In genomic region chrX:52277666-52278065, GRCh38 we compare ENCODE assay signal across 24 cellular contexts.
"Had no signal": no experiment of that assay in that cellular context is flagged by ENCODE, and none has a peak within 500 bp of the region (broad histone marks: within the 10 kb centered on the region; RNA-seq: fewer than 3 reads in every experiment).

No MANE protein-coding gene starts in this region.

- H3K36me3 ChIP-seq: cardiac muscle cell had no signal

- H3K4me3 Mint-ChIP-seq: activated CD8-positive, alpha-beta memory T cell treated with anti-CD3 and anti-CD28 coated beads, Interleukin-2, amount 10 ng/mL, durations not matched to agents 7 days and 5 days; activated naive CD4-positive, alpha-beta T cell treated with anti-CD3 and anti-CD28 coated beads for 36 hours; activated naive CD8-positive, alpha-beta T cell; activated T-helper 17 cell treated with anti-CD3 and anti-CD28 coated beads, Interleukin-2, amount 50 U/mL, for 72 hours; brain; T-helper 17 cell; WTC11 had no signal

- H3K27me3 ChIP-seq: cardiac muscle cell had no signal

- H3K36me3 Mint-ChIP-seq: activated CD8-positive, alpha-beta memory T cell treated with anti-CD3 and anti-CD28 coated beads, Interleukin-2, amount 10 ng/mL, durations not matched to agents 7 days and 5 days; activated naive CD8-positive, alpha-beta T cell; brain had no signal

- H3K27ac ChIP-seq: cardiac muscle cell had no signal

- H3K4me1 Mint-ChIP-seq: activated CD8-positive, alpha-beta memory T cell treated with anti-CD3 and anti-CD28 coated beads, Interleukin-2, amount 10 ng/mL, durations not matched to agents 7 days and 5 days; activated T-helper 17 cell treated with anti-CD3 and anti-CD28 coated beads, Interleukin-2, amount 50 U/mL, for 72 hours; brain; T-helper 17 cell had no signal

- H3K27ac Mint-ChIP-seq: activated CD8-positive, alpha-beta memory T cell treated with anti-CD3 and anti-CD28 coated beads, Interleukin-2, amount 10 ng/mL, durations not matched to agents 7 days and 5 days; activated naive CD4-positive, alpha-beta T cell treated with anti-CD3 and anti-CD28 coated beads for 36 hours; activated naive CD8-positive, alpha-beta T cell; activated T-helper 17 cell treated with anti-CD3 and anti-CD28 coated beads, Interleukin-2, amount 50 U/mL, for 72 hours; brain; T-helper 17 cell; WTC11 had no signal

- DNase-seq: activated CD4-positive, alpha-beta T cell treated with anti-CD3 and anti-CD28 coated beads for 48 hours; activated CD4-positive, alpha-beta T cell treated with anti-CD3 and anti-CD28 coated beads, Interleukin-2, amount 50 U/mL, for 4 hours; activated CD4-positive, CD25-positive, alpha-beta regulatory T cell treated with anti-CD3 and anti-CD28 coated beads, Interleukin-2, amount 50 U/mL, for 72 hours; activated CD8-positive, alpha-beta memory T cell treated with anti-CD3 and anti-CD28 coated beads, Interleukin-2, amount 10 ng/mL, durations not matched to agents 7 days and 5 days; activated gamma-delta T cell; activated naive CD4-positive, alpha-beta T cell treated with anti-CD3 and anti-CD28 coated beads for 36 hours; activated T-cell treated with anti-CD3 and anti-CD28 coated beads, Interleukin-2, amount 50 U/mL, for 48 hours; amygdala; Kasumi-1; KBM-7; NCI-H1048; NCI-H1417; NCI-H1930; NCI-H510A treated with DMSO at 0.1 percent for 48 hours; NCI-H69; NK-92 treated with Interleukin-12 subunit alpha and Interleukin-12 subunit beta, amount 100 ng/mL, for 24 hours; SIG-M5; T-helper 17 cell; T-helper 9 cell had no signal

- H3K4me3 ChIP-seq: cardiac muscle cell had no signal

- H3K9me3 Mint-ChIP-seq: activated T-helper 17 cell treated with anti-CD3 and anti-CD28 coated beads, Interleukin-2, amount 50 U/mL, for 72 hours had no signal
